Comparison of ENCODE assay signal across 8 cellular contexts in genomic region chr4:162163892-162164759, GRCh38. TPM values are rescaled to one million over a fixed set of nuclear protein-coding genes. Genes with fewer than 3 reads are reported as not detected.
DNase-seq lines count a peak whose midpoint lies in the region; ATAC-seq, FAIRE-seq and TF ChIP-seq lines count a peak whose summit lies in the region.

FSTL5 (minus strand) TSS chr4:162164000; CDS start chr4:162111396, 52,604 bp downstream.

- peak; percentile 96 for ATAC-seq in GM19463 (IDR thresholded peaks at IDR 0.05; ENCODE audit: unreplicated experiment)
- ATAC-seq in HG03520 (IDR thresholded peaks at IDR 0.05; ENCODE audit: unreplicated experiment): peak; percentile 90

- H2AFZ ChIP-seq in SK-N-SH (ENCODE audit: low read depth): peak within 1 kb of the TSS; percentile 77; the same call in 1 of the 2 replicates

- H3K9me2 ChIP-seq in SK-N-SH: no peaks in the 10 kb centered on the region

- peaks cover 2% of the 10 kb centered on the region for H3F3A ChIP-seq in SK-N-SH (replicated peaks; ENCODE audit: insufficient read depth)

- no TSS peak for BruUV-seq in Calu3 (replicated peaks; lab: Mats Ljungman, UMichigan)

- 3% methylated on average over 30 of the region's 39 CpGs for WGBS in SK-N-SH (ENCODE audit: low lambda C conversion rate)

- H3K4me2 ChIP-seq in SK-N-SH: peak within 1 kb of the TSS; percentile 87

- DNase-seq in Calu3: peak; percentile 4
- peak; percentile 81 for DNase-seq in SK-N-SH
- DNase-seq in cardiac fibroblast (ENCODE audit: low read depth in 2 of 2): peak; percentile 9 to 25
- peak; percentile 77 for DNase-seq in kidney
- DNase-seq in stimulated activated CD4-positive, alpha-beta T cell treated with anti-CD3 and anti-CD28 coated beads, Interleukin-12 subunit alpha, Interleukin-12 subunit beta, amount 100 ng/mL, for 24 hours (ENCODE audit: low read depth in 2 of 2): peak; percentile 1 to 22
- no peak for DNase-seq in mesenteric fat pad (ENCODE audit: low spot score)

- TF ChIP-seq CTCF in Calu3 (IDR thresholded peaks at IDR 0.05; ENCODE audit: unreplicated experiment): no peak
- no peak for TF ChIP-seq CTCF in SK-N-SH (IDR thresholded peaks at IDR 0.05)
- no peak for TF ChIP-seq CTCF in cardiac fibroblast (IDR thresholded peaks at IDR 0.05; ENCODE audit: low read depth, low read length)
- TF ChIP-seq CTCF in kidney (IDR thresholded peaks at IDR 0.05; ENCODE audit: borderline replicate concordance, extremely low read depth, insufficient read depth): no peak

- H3K9me3 Mint-ChIP-seq in Calu3 (ENCODE audit: low read depth, unreplicated experiment): no peaks in the 10 kb centered on the region

- peak; percentile 1; the same call in 1 of the 2 replicates for TF ChIP-seq RAD21 in SK-N-SH (IDR thresholded peaks at IDR 0.05; ENCODE audit: low read length)

- no peak within 1 kb of the TSS for H3K4me3 Mint-ChIP-seq in Calu3 (ENCODE audit: low read depth, unreplicated experiment)

- H3K27ac ChIP-seq in SK-N-SH (ENCODE audit: low read depth in 2 of 2, low read length in 1 of 2) (peak within 1 kb of the TSS in 1 of 2 experiments; percentile 74; a peak in 2 of 4 replicates), kidney (ENCODE audit: low read depth in 2 of 2, low read length in 2 of 2) (no peak within 1 kb of the TSS)

- H3K4me1 Mint-ChIP-seq in Calu3 (ENCODE audit: low read depth, unreplicated experiment): no peaks in the 10 kb centered on the region

- peak within 1 kb of the TSS; percentile 68 to 69 for H3K4me3 ChIP-seq in SK-N-SH (ENCODE audit: low read depth in 2 of 2, low read length in 1 of 2)
- H3K4me3 ChIP-seq in cardiac fibroblast (replicated peaks in 1 of 2; ENCODE audit: low read depth in 2 of 2, low read length in 2 of 2): peak within 1 kb of the TSS; percentile 10 to 28
- H3K4me3 ChIP-seq in kidney (ENCODE audit: low read length in 2 of 2): peak within 1 kb of the TSS; percentile 46 to 68

- POLR2A ChIA-PET in SK-N-SH (lab: Yijun Ruan, JAX): no interaction called here

- H4K20me1 ChIP-seq in SK-N-SH (ENCODE audit: insufficient read depth): no peaks in the 10 kb centered on the region

- H3K36me3 Mint-ChIP-seq in Calu3 (ENCODE audit: insufficient read depth, unreplicated experiment): no peaks in the 10 kb centered on the region

- CTCF ChIA-PET in Calu3 (lab: Charles Lee) (no interaction called here), SK-N-SH (lab: Yijun Ruan, JAX) (interaction anchor here (0.6 to 2.1 kb wide), 3 partner anchors 583 to 911 kb away, joined by 3 to 6 read pairs (median 4); no protein-coding TSS in a partner anchor)

- peaks cover 8% of the 10 kb centered on the region for H3K27me3 ChIP-seq in SK-N-SH (ENCODE audit: insufficient read depth)

- no peaks in the 10 kb centered on the region for H3K27me3 Mint-ChIP-seq in Calu3 (ENCODE audit: unreplicated experiment)

- peaks cover 0 to 6% of the 10 kb centered on the region in 2 experiments; a peak in 2 of 4 replicates for H3K4me1 ChIP-seq in SK-N-SH (ENCODE audit: control insufficient read depth in 1 of 2, insufficient read depth in 2 of 2, low read depth in 1 of 2, low read length in 1 of 2)
- peaks cover 0 to 4% of the 10 kb centered on the region in 2 donors for H3K4me1 ChIP-seq in kidney (ENCODE audit: control insufficient read depth in 1 of 2, insufficient read depth in 1 of 2, low read depth in 1 of 2, low read length in 2 of 2)

- no peak for TF ChIP-seq EP300 in SK-N-SH (IDR thresholded peaks at IDR 0.05; ENCODE audit: borderline replicate concordance in 1 of 2, low read depth in 1 of 2, low read length in 1 of 2)

- FAIRE-seq in kidney (lab: Jason Lieb, UNC): no peak

- H3K36me3 ChIP-seq in SK-N-SH (replicated peaks in 1 of 2; ENCODE audit: control insufficient read depth in 1 of 2, insufficient read depth in 2 of 2, low read length in 1 of 2) (no peaks in the 10 kb centered on the region), kidney (ENCODE audit: control insufficient read depth in 1 of 2, insufficient read depth in 2 of 2, low read length in 2 of 2) (no peaks in the 10 kb centered on the region)

- H3K9me3 ChIP-seq in SK-N-SH (no peaks in the 10 kb centered on the region), kidney (ENCODE audit: control insufficient read depth in 1 of 2, low read length in 2 of 2) (no peaks in the 10 kb centered on the region)

- intact Hi-C loops in Calu3 (cut with micrococcal nuclease; ENCODE audit: unreplicated experiment): loop anchor here (10.0 kb wide), 2 partner anchors 199 to 599 kb away; no protein-coding TSS in a partner anchor
- intact Hi-C loops in kidney (cut with DNase I): no loop called here

- H3K27ac Mint-ChIP-seq in Calu3 (ENCODE audit: unreplicated experiment): no peak within 1 kb of the TSS

- H3K79me2 ChIP-seq in SK-N-SH (ENCODE audit: insufficient read depth): no peaks in the 10 kb centered on the region

- H3K9ac ChIP-seq in SK-N-SH: no peak within 1 kb of the TSS
- H3K9ac ChIP-seq in kidney (ENCODE audit: low read length in 2 of 2): peak within 1 kb of the TSS in 1 of 2 donors; percentile 34

TF ChIP-seq in SK-N-SH, 30 proteins besides CTCF, POLR2A, EP300 and RAD21:
- TF ChIP-seq IRF3 (IDR thresholded peaks at IDR 0.05; ENCODE audit: low read depth, low read length): no peak
- TF ChIP-seq GABPA (IDR thresholded peaks at IDR 0.05; ENCODE audit: low read depth): no peak
- peak; percentile 15; the same call in 1 of the 2 replicates for TF ChIP-seq GATA2 (CRISPR knock-in tag; IDR thresholded peaks at IDR 0.05)
- TF ChIP-seq RCOR1 (IDR thresholded peaks at IDR 0.05; ENCODE audit: low read length): peak; percentile 57
- TF ChIP-seq MXI1 (IDR thresholded peaks at IDR 0.05; ENCODE audit: low read depth, low read length): peak; percentile 33; the same call in 1 of the 2 replicates
- peak; percentile 91 for TF ChIP-seq PBX3 (IDR thresholded peaks at IDR 0.05)
- peak; percentile 96 for TF ChIP-seq REST (IDR thresholded peaks at IDR 0.05; ENCODE audit: low read depth, low read length)
TF ChIP-seq in SK-N-SH: peak in this region for 5.

RNA-seq across cellular contexts. Expression of gene FSTL5, which starts in this region (rescaled TPM):
- total RNA-seq in Calu3 (2022): not detected in 2 replicates
- polyA plus RNA-seq in SK-N-SH (2012; rRNA removed): 0.07 and 0.10 TPM in 2 replicates
- polyA plus RNA-seq in SK-N-SH (2012; cell fraction: cytosol; rRNA removed): 0.17 and 0.28 TPM in 2 replicates
- polyA plus RNA-seq in SK-N-SH (2012; cell fraction: nucleus; rRNA removed): 0.02 and 0.05 TPM in 2 replicates
- total RNA-seq in kidney: not detected
- 0.09 TPM for polyA plus RNA-seq in kidney (ENCODE audit: insufficient read depth, low read depth, low replicate concordance)
- total RNA-seq in mesenteric fat pad: not detected

Comparison
In these comparisons a context has a peak if more than half of its experiments do, and no peak if none do; other contexts are left out.
1. Peak in DNase-seq in Calu3; RNA of the gene not detected or under 1 TPM.
2. Peak in DNase-seq, H3K4me3 ChIP-seq and H3K4me2 ChIP-seq in SK-N-SH; RNA of the gene not detected or under 1 TPM.
3. Peak in DNase-seq and H3K4me3 ChIP-seq in kidney; RNA of the gene not detected or under 1 TPM.